27 cellular contexts compared by ENCODE assay signal in the genomic region with DNA sequence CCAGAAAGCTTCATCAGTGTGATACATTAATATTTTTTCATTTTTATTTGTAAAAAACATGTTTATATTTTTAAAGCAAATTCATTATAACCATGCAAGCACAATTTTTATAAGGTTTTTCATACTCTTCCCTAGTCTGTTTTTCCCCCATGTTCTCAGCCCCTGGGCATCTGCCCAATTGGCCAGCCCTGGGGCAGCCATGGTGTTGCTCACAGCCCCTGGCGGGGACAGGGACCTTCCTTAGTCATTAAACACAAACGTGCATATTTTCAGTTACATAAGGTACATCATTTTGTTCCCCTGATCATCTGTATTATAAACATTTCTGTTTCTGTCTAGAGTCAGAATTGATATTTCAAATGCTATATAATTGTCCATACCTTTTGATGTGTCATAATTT.
DNase-seq lines count a peak whose midpoint lies in the region; ATAC-seq and TF ChIP-seq lines count a peak whose summit lies in the region.
"Had no signal": no experiment of that assay in that cellular context is flagged by ENCODE, and none has a peak within 500 bp of the region (broad histone marks: within the 10 kb centered on the region; RNA-seq: fewer than 3 reads in every experiment).

No MANE protein-coding gene starts in this region.

- H3K27me3 ChIP-seq in psoas muscle (ENCODE audit: insufficient read depth in 3 of 3, low read length in 2 of 3): no peaks in the 10 kb centered on the region
- no peaks in the 10 kb centered on the region for H3K27me3 ChIP-seq in skeletal muscle tissue (ENCODE audit: control insufficient read depth in 3 of 3, insufficient read depth in 3 of 3, low read length in 3 of 3)
- H3K27me3 ChIP-seq: BLaER1 had no signal

- TF ChIP-seq CTCF in endothelial cell (IDR thresholded peaks at IDR 0.05; ENCODE audit: unreplicated experiment) (no peak), psoas muscle (IDR thresholded peaks at IDR 0.05) (no peak)

- H3K9me3 ChIP-seq in psoas muscle: no peaks in the 10 kb centered on the region
- H3K9me3 ChIP-seq in skeletal muscle tissue (ENCODE audit: control insufficient read depth in 3 of 3, low read length in 3 of 3): no peaks in the 10 kb centered on the region
- H3K9me3 ChIP-seq: A549, BLaER1 had no signal

- DNase-seq in M059J (ENCODE audit: low read depth): peak; percentile 58
- DNase-seq in endothelial cell (ENCODE audit: low spot score): no peak
- peak in 1 of 2 donors; percentile 74 for DNase-seq in psoas muscle
- no peak for DNase-seq in activated naive CD4-positive, alpha-beta T cell treated with Interleukin-2 at 50 U/mL for 16 hours
- DNase-seq in NCI-H1417 (lab: John Stamatoyannopoulos, UW): no peak
- DNase-seq: AML-193; C1 segment of cervical spinal cord; CD4-positive, alpha-beta memory T cell; CD4-positive, CD25-positive, alpha-beta regulatory T cell; CD8-positive, alpha-beta memory T cell; COR-L47; DMS 273 treated with DMSO at 0.1 percent for 48 hours; DMS153; DMS53; DMS79; DND-41; EL; GDM1 had no signal

- peaks cover 43% of the 10 kb centered on the region for H3K4me1 ChIP-seq in psoas muscle
- peaks cover 17 to 52% (median 36%) of the 10 kb centered on the region in 3 donors for H3K4me1 ChIP-seq in skeletal muscle tissue (ENCODE audit: control insufficient read depth in 3 of 3, insufficient read depth in 3 of 3, low read length in 3 of 3)
- H3K4me1 ChIP-seq: A549, BLaER1 had no signal

- WGBS in psoas muscle, 3 donors: 14 to 42% (median 31%) methylated on average over 2 of the region's 2 CpGs

- no peak overlapping the region for H3K27ac Mint-ChIP-seq in endothelial cell (ENCODE audit: unreplicated experiment)
- H3K27ac Mint-ChIP-seq: B cell; CD4-positive, alpha-beta memory T cell; CD4-positive, CD25-positive, alpha-beta regulatory T cell; CD8-positive, alpha-beta memory T cell had no signal

- H3K36me3 Mint-ChIP-seq in endothelial cell (ENCODE audit: low read depth, unreplicated experiment): peaks cover 28% of the 10 kb centered on the region
- H3K36me3 Mint-ChIP-seq: CD14-positive monocyte; CD4-positive, alpha-beta memory T cell; CD4-positive, CD25-positive, alpha-beta regulatory T cell; CD8-positive, alpha-beta memory T cell had no signal

- peaks cover 18% of the 10 kb centered on the region for H3K4me1 Mint-ChIP-seq in endothelial cell (ENCODE audit: unreplicated experiment)
- H3K4me1 Mint-ChIP-seq: B cell; CD4-positive, CD25-positive, alpha-beta regulatory T cell; CD8-positive, alpha-beta memory T cell had no signal

- peak overlapping the region; percentile 80 to 82 (median 81) for H3K9ac ChIP-seq in skeletal muscle tissue (ENCODE audit: low read depth in 1 of 3, low read length in 3 of 3)
- H3K9ac ChIP-seq: BLaER1 had no signal

- H3K36me3 ChIP-seq in psoas muscle (ENCODE audit: insufficient read depth in 1 of 2, low read depth in 1 of 2) (no peaks in the 10 kb centered on the region), skeletal muscle tissue (ENCODE audit: control insufficient read depth in 3 of 3, insufficient read depth in 3 of 3, low read length in 3 of 3) (no peaks in the 10 kb centered on the region)
- H3K36me3 ChIP-seq: BLaER1 had no signal

- H3K27ac ChIP-seq in psoas muscle: peak overlapping the region; percentile 85
- H3K27ac ChIP-seq in skeletal muscle tissue (ENCODE audit: low read depth, low read length): peak overlapping the region; percentile 94
- H3K27ac ChIP-seq: 22Rv1, A549, BLaER1 had no signal

- peak; percentile 49 to 75 (median 58) for ATAC-seq in psoas muscle
- ATAC-seq in GM21737 (IDR thresholded peaks at IDR 0.05; ENCODE audit: unreplicated experiment): no peak
- no peak for ATAC-seq in HG03571 (IDR thresholded peaks at IDR 0.05; ENCODE audit: unreplicated experiment)
- ATAC-seq: A549 had no signal

- no peaks in the 10 kb centered on the region for H3K9me3 Mint-ChIP-seq in endothelial cell (ENCODE audit: unreplicated experiment)
- H3K9me3 Mint-ChIP-seq: CD4-positive, alpha-beta memory T cell; CD4-positive, CD25-positive, alpha-beta regulatory T cell; CD8-positive, alpha-beta memory T cell had no signal

- H3K4me3 Mint-ChIP-seq in endothelial cell (ENCODE audit: unreplicated experiment): peak overlapping the region; percentile 47
- H3K4me3 Mint-ChIP-seq: B cell; CD14-positive monocyte; CD4-positive, alpha-beta memory T cell; CD4-positive, CD25-positive, alpha-beta regulatory T cell; CD8-positive, alpha-beta memory T cell had no signal

- H3K4me3 ChIP-seq in psoas muscle: peak overlapping the region; percentile 67
- H3K4me3 ChIP-seq in skeletal muscle tissue (ENCODE audit: low read length in 3 of 3): peak overlapping the region; percentile 40 to 71 (median 68)
- H3K4me3 ChIP-seq: A549, BLaER1, GM12878 had no signal

- no peaks in the 10 kb centered on the region for H3K27me3 Mint-ChIP-seq in endothelial cell (ENCODE audit: unreplicated experiment)

- intact Hi-C loops in psoas muscle (cut with DNase I): loop anchor here in 1 of 2 donors (2.0 to 10.0 kb wide), 2 partner anchors 34 to 374 kb away; no protein-coding TSS in a partner anchor

Comparison
In these comparisons a context has a peak if more than half of its experiments do, and no peak if none do; other contexts are left out.
1. ATAC-seq: peak in psoas muscle (4 of 4); none in GM21737 (single experiment) and HG03571 (single experiment).